ENCODE assay signal across 26 cellular contexts in the genomic region with DNA sequence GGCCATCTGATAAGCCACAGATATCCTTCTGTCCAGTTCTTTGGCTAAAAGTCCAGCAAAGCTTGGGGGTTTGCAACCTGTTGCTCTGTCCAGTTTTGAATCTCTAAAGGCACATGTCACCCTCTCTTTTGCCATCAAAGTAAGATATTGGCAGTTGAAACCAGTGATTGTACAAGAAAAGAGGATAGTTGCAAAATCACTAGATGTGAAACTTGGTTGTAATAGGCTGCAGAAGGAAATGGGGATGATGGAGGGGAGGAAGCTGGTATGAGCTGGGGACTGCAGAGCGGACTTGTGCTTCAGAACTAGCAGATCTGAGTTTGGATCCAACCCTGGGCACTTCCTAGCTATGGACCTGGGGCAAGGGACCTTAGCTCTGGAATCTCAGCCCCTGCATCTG.
DNase-seq lines count a peak whose midpoint lies in the region; ATAC-seq and TF ChIP-seq lines count a peak whose summit lies in the region.
"Had no signal": no experiment of that assay in that cellular context is flagged by ENCODE, and none has a peak within 500 bp of the region (broad histone marks: within the 10 kb centered on the region; RNA-seq: fewer than 3 reads in every experiment).

No MANE protein-coding gene starts in this region.

- H3K27me3 ChIP-seq in upper lobe of right lung (no peaks in the 10 kb centered on the region), prostate gland (replicated peaks; ENCODE audit: insufficient read depth) (no peaks in the 10 kb centered on the region), PC-9 (ENCODE audit: insufficient read depth, low read depth) (peaks cover 44% of the 10 kb centered on the region)
- H3K27me3 ChIP-seq: SJCRH30 had no signal

- no peak for TF ChIP-seq POLR2A in NB4 (IDR thresholded peaks at IDR 0.05; ENCODE audit: extremely low read depth, insufficient read length)
- TF ChIP-seq POLR2A in prostate gland (IDR thresholded peaks at IDR 0.05), result no peak

- BruUV-seq in PC-9 (replicated peaks; lab: Mats Ljungman, UMichigan), result no TSS peak

- WGBS in prostate gland, result 89% methylated on average over 1 of the region's 1 CpG

- POLR2A ChIA-PET in PC-9 (lab: Charles Lee; ENCODE audit: unreplicated experiment), result no interaction called here

- H3K4me2 ChIP-seq in PC-9, result no peak overlapping the region

- no peaks in the 10 kb centered on the region; the same call in 1 of the 2 replicates for H4K20me1 ChIP-seq in PC-9 (ENCODE audit: insufficient read depth)

- intact Hi-C loops in upper lobe of right lung (cut with DNase I) (no loop called here), prostate gland (cut with DNase I) (no loop called here), PC-9 (cut with micrococcal nuclease; ENCODE audit: unreplicated experiment) (no loop called here)

- TF ChIP-seq CTCF in NB4 (IDR thresholded peaks at IDR 0.05; ENCODE audit: low read depth, low read length), result no peak
- no peak for TF ChIP-seq CTCF in upper lobe of right lung (IDR thresholded peaks at IDR 0.05)
- TF ChIP-seq CTCF in prostate gland (IDR thresholded peaks at IDR 0.05), result no peak
- TF ChIP-seq CTCF in PC-9 (conservative IDR thresholded peaks at IDR 0.05), result no peak

- H3K27ac ChIP-seq in upper lobe of right lung (no peak overlapping the region), prostate gland (no peak overlapping the region), PC-9 (no peak overlapping the region)
- H3K27ac ChIP-seq: 22Rv1, GM23248, SJCRH30 had no signal

- H3F3A ChIP-seq in PC-9 (ENCODE audit: insufficient read depth, low read depth), result no peaks in the 10 kb centered on the region

- peak; percentile 39 for ATAC-seq in upper lobe of right lung
- ATAC-seq: CD8-positive, alpha-beta T cell; GM12878; K562; SK-N-SH treated with all-trans-retinoic acid at 6 μM for 48 hours had no signal

- CTCF ChIA-PET in PC-9 (lab: Charles Lee), result no interaction called here

- H3K36me3 ChIP-seq in upper lobe of right lung (no peaks in the 10 kb centered on the region), prostate gland (no peaks in the 10 kb centered on the region), PC-9 (ENCODE audit: low read depth) (no peaks in the 10 kb centered on the region)
- H3K36me3 ChIP-seq: SJCRH30 had no signal

- H3K9me2 ChIP-seq in PC-9 (ENCODE audit: insufficient read depth), result no peaks in the 10 kb centered on the region

- H3K9me3 ChIP-seq in upper lobe of right lung (no peaks in the 10 kb centered on the region), prostate gland (no peaks in the 10 kb centered on the region), PC-9 (ENCODE audit: insufficient read depth, low read depth) (no peaks in the 10 kb centered on the region)
- H3K9me3 ChIP-seq: Caco-2, SJCRH30 had no signal

- no peak overlapping the region for H3K4me3 ChIP-seq in NB4 (ENCODE audit: low read depth, low read length)
- no peak overlapping the region for H3K4me3 ChIP-seq in upper lobe of right lung
- no peak overlapping the region for H3K4me3 ChIP-seq in prostate gland
- no peak overlapping the region for H3K4me3 ChIP-seq in PC-9
- H3K4me3 ChIP-seq: GM12878, GM23248, K562, SJCRH30 had no signal

- no peaks in the 10 kb centered on the region for H3K4me1 ChIP-seq in upper lobe of right lung
- no peaks in the 10 kb centered on the region for H3K4me1 ChIP-seq in prostate gland (replicated peaks)
- no peaks in the 10 kb centered on the region for H3K4me1 ChIP-seq in PC-9 (replicated peaks; ENCODE audit: insufficient read depth)
- H3K4me1 ChIP-seq: Caco-2, SJCRH30 had no signal

- peak; percentile 86 for DNase-seq in SIG-M5 treated with dmso at 0.1 percent for 504 hours (lab: John Stamatoyannopoulos, UW; ENCODE audit: unreplicated experiment)
- no peak for DNase-seq in SIG-M5 (lab: John Stamatoyannopoulos, UW)
- peak; percentile 42 for DNase-seq in NB4 (ENCODE audit: low read depth)
- peak; percentile 40 for DNase-seq in SKM-1 (lab: John Stamatoyannopoulos, UW; ENCODE audit: unreplicated experiment)
- no peak for DNase-seq in upper lobe of right lung
- no peak for DNase-seq in prostate gland (ENCODE audit: low spot score)
- DNase-seq in AG20443 (ENCODE audit: low spot score), result no peak
- no peak for DNase-seq in PC-9
- DNase-seq: Caco-2; CD8-positive, alpha-beta T cell; GM23248; H7; Kasumi-1; NCI-H1092; NCI-H1436 treated with DMSO at 0.1 percent for 48 hours; NCI-H1930; NCI-H2107; NCI-H524 treated with DMSO at 0.1 percent for 48 hours; NCI-H774; OCI-M1; SJCRH30; T-helper 1 cell had no signal

- H2AFZ ChIP-seq in PC-9, result no peak overlapping the region
- H2AFZ ChIP-seq: GM23248 had no signal

- no peaks in the 10 kb centered on the region for H3K79me2 ChIP-seq in PC-9 (ENCODE audit: low read depth)

Comparison
In these comparisons a context has a peak if more than half of its experiments do, and no peak if none do; other contexts are left out.
1. DNase-seq: peak in SIG-M5 treated with dmso at 0.1 percent for 504 hours (single experiment), NB4 (single experiment) and SKM-1 (single experiment); none in SIG-M5 (single experiment), upper lobe of right lung (single experiment), prostate gland (single experiment), AG20443 (single experiment) and PC-9 (0 of 2).